ENCODE assay signal across 22 cellular contexts in the genomic region with DNA sequence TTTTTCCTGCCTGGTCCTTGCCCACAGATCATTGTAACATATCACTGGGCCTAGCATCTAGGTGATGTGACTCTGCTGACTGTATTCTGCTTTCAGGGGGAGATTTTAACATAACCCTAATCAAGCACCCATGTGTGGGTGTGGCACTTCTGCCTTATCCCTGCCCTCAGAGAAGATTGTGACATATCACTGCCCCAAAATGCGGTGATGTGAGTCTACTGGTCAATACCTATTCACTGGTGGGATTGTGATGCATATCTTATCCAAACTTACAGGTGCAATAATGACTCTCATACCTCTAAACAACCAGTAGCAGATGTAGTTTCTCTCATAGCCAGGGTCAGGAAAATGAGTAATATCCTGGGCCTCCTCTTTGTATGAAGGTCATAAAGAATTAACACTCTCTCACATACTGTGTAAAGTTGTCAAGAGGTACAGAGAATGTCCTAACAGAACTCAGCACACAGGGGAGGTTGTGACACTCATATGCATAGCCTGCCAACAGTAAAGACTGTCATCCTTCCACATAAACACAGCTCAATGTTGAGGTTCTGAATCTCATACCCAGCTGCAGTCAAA. TPM values are rescaled to one million over a fixed set of nuclear protein-coding genes. Genes with fewer than 3 reads are reported as not detected.
DNase-seq lines count a peak whose midpoint lies in the region; ATAC-seq and TF ChIP-seq lines count a peak whose summit lies in the region.
"Had no signal": no experiment of that assay in that cellular context is flagged by ENCODE, and none has a peak within 500 bp of the region (broad histone marks: within the 10 kb centered on the region; RNA-seq: fewer than 3 reads in every experiment).

No MANE protein-coding gene starts in this region.

- no peaks in the 10 kb centered on the region for H3K9me3 Mint-ChIP-seq in activated CD4-positive, alpha-beta memory T cell treated with anti-CD3 and anti-CD28 coated beads for 36 hours
- H3K9me3 Mint-ChIP-seq in activated CD4-positive, alpha-beta memory T cell treated with anti-CD3 and anti-CD28 coated beads, Interleukin-2, amount 10 ng/mL, durations not matched to agents 7 days and 5 days = peaks cover 42% of the 10 kb centered on the region
- H3K9me3 Mint-ChIP-seq in stimulated activated naive CD8-positive, alpha-beta T cell treated with anti-CD3 and anti-CD28 coated beads, Interleukin-15, amount 100 ng/mL, for 72 hours = peaks cover 0 to 8% of the 10 kb centered on the region in 2 donors
- H3K9me3 Mint-ChIP-seq in endothelial cell (ENCODE audit: unreplicated experiment) = no peaks in the 10 kb centered on the region
- H3K9me3 Mint-ChIP-seq in stimulated activated effector memory CD8-positive, alpha-beta T cell treated with anti-CD3 and anti-CD28 coated beads, Interleukin-12 subunit alpha, Interleukin-12 subunit beta, amount 100 ng/mL, for 72 hours = no peaks in the 10 kb centered on the region
- H3K9me3 Mint-ChIP-seq: CD8-positive, alpha-beta T cell had no signal

- intact Hi-C loops in activated CD4-positive, alpha-beta memory T cell treated with anti-CD3 and anti-CD28 coated beads for 36 hours (cut with micrococcal nuclease) = loop anchor here (1.0 to 2.0 kb wide), 3 partner anchors 7 to 290 kb away; a partner anchor contains a TSS

- H3K4me1 Mint-ChIP-seq in activated CD4-positive, alpha-beta memory T cell treated with anti-CD3 and anti-CD28 coated beads for 36 hours (ENCODE audit: low read depth) = peaks cover 31% of the 10 kb centered on the region
- peaks cover 18% of the 10 kb centered on the region for H3K4me1 Mint-ChIP-seq in activated CD4-positive, alpha-beta memory T cell treated with anti-CD3 and anti-CD28 coated beads, Interleukin-2, amount 10 ng/mL, durations not matched to agents 7 days and 5 days
- H3K4me1 Mint-ChIP-seq in stimulated activated naive CD8-positive, alpha-beta T cell treated with anti-CD3 and anti-CD28 coated beads, Interleukin-15, amount 100 ng/mL, for 72 hours = peaks cover 34% of the 10 kb centered on the region
- H3K4me1 Mint-ChIP-seq in endothelial cell (ENCODE audit: unreplicated experiment) = peaks cover 1% of the 10 kb centered on the region
- H3K4me1 Mint-ChIP-seq in stimulated activated effector memory CD8-positive, alpha-beta T cell treated with anti-CD3 and anti-CD28 coated beads, Interleukin-12 subunit alpha, Interleukin-12 subunit beta, amount 100 ng/mL, for 72 hours = peaks cover 25% of the 10 kb centered on the region

- ATAC-seq in stimulated activated naive CD8-positive, alpha-beta T cell treated with anti-CD3 and anti-CD28 coated beads, Interleukin-15, amount 100 ng/mL, for 72 hours = peak; percentile 48
- ATAC-seq in stimulated activated naive CD8-positive, alpha-beta T cell treated with anti-CD3 and anti-CD28 coated beads, Interleukin-15, Interleukin-2, amounts not matched to agents 100 U/mL and 50 U/mL, for 24 hours = no peak
- peak; percentile 53 for ATAC-seq in stimulated activated effector memory CD8-positive, alpha-beta T cell treated with anti-CD3 and anti-CD28 coated beads, Interleukin-12 subunit alpha, Interleukin-12 subunit beta, amount 100 ng/mL, for 72 hours
- ATAC-seq in HG02938 (IDR thresholded peaks at IDR 0.05; ENCODE audit: unreplicated experiment) = no peak
- ATAC-seq: CD8-positive, alpha-beta T cell; HepG2 had no signal

- TF ChIP-seq CTCF in endothelial cell (IDR thresholded peaks at IDR 0.05; ENCODE audit: unreplicated experiment) = no peak

- H3K27ac Mint-ChIP-seq in activated CD4-positive, alpha-beta memory T cell treated with anti-CD3 and anti-CD28 coated beads for 36 hours = peak overlapping the region; percentile 47
- no peak overlapping the region for H3K27ac Mint-ChIP-seq in activated CD4-positive, alpha-beta memory T cell treated with anti-CD3 and anti-CD28 coated beads, Interleukin-2, amount 10 ng/mL, durations not matched to agents 7 days and 5 days
- H3K27ac Mint-ChIP-seq in stimulated activated naive CD8-positive, alpha-beta T cell treated with anti-CD3 and anti-CD28 coated beads, Interleukin-15, amount 100 ng/mL, for 72 hours = peak overlapping the region in 1 of 2 donors; percentile 34
- no peak overlapping the region for H3K27ac Mint-ChIP-seq in endothelial cell (ENCODE audit: unreplicated experiment)
- H3K27ac Mint-ChIP-seq in stimulated activated effector memory CD8-positive, alpha-beta T cell treated with anti-CD3 and anti-CD28 coated beads, Interleukin-12 subunit alpha, Interleukin-12 subunit beta, amount 100 ng/mL, for 72 hours = peak overlapping the region; percentile 19

- POLR2A ChIA-PET in activated CD4-positive, alpha-beta memory T cell treated with anti-CD3 and anti-CD28 coated beads for 36 hours (lab: Charles Lee) = no interaction called here
- POLR2A ChIA-PET in activated CD4-positive, alpha-beta memory T cell treated with anti-CD3 and anti-CD28 coated beads, Interleukin-2, amount 10 ng/mL, durations not matched to agents 7 days and 5 days (lab: Charles Lee) = no interaction called here

- no peaks in the 10 kb centered on the region for H3K27me3 Mint-ChIP-seq in activated CD4-positive, alpha-beta memory T cell treated with anti-CD3 and anti-CD28 coated beads for 36 hours
- no peaks in the 10 kb centered on the region for H3K27me3 Mint-ChIP-seq in activated CD4-positive, alpha-beta memory T cell treated with anti-CD3 and anti-CD28 coated beads, Interleukin-2, amount 10 ng/mL, durations not matched to agents 7 days and 5 days
- no peaks in the 10 kb centered on the region for H3K27me3 Mint-ChIP-seq in stimulated activated naive CD8-positive, alpha-beta T cell treated with anti-CD3 and anti-CD28 coated beads, Interleukin-15, amount 100 ng/mL, for 72 hours
- H3K27me3 Mint-ChIP-seq in endothelial cell (ENCODE audit: unreplicated experiment) = no peaks in the 10 kb centered on the region

- peak; percentile 15 for DNase-seq in activated CD4-positive, alpha-beta memory T cell treated with anti-CD3 and anti-CD28 coated beads for 36 hours
- DNase-seq in activated CD4-positive, alpha-beta memory T cell treated with anti-CD3 and anti-CD28 coated beads, Interleukin-2, amount 10 ng/mL, durations not matched to agents 7 days and 5 days = no peak
- no peak for DNase-seq in stimulated activated naive CD8-positive, alpha-beta T cell treated with anti-CD3 and anti-CD28 coated beads, Interleukin-15, amount 100 ng/mL, for 72 hours
- DNase-seq in stimulated activated naive CD8-positive, alpha-beta T cell treated with anti-CD3 and anti-CD28 coated beads, Interleukin-15, Interleukin-2, amounts not matched to agents 100 U/mL and 50 U/mL, for 24 hours = no peak
- DNase-seq in endothelial cell (ENCODE audit: low spot score) = no peak
- DNase-seq in stimulated activated effector memory CD8-positive, alpha-beta T cell treated with anti-CD3 and anti-CD28 coated beads, Interleukin-12 subunit alpha, Interleukin-12 subunit beta, amount 100 ng/mL, for 72 hours (ENCODE audit: low spot score in 2 of 2) = no peak
- DNase-seq in NOMO-1 treated with dmso at 0.1 percent for 144 hours (lab: John Stamatoyannopoulos, UW; ENCODE audit: unreplicated experiment) = no peak
- DNase-seq: AML-193; C1 segment of cervical spinal cord; Calu3; CD8-positive, alpha-beta T cell; DMS153; GM23248; KBM-7; NCI-H1092; NCI-H1436; NCI-H187 treated with DMSO at 0.1 percent for 48 hours; NCI-H69; NK-92 treated with Interleukin-12 subunit alpha and Interleukin-12 subunit beta, amount 100 ng/mL, for 24 hours; Peyer's patch had no signal

- peaks cover 26% of the 10 kb centered on the region for H3K36me3 Mint-ChIP-seq in activated CD4-positive, alpha-beta memory T cell treated with anti-CD3 and anti-CD28 coated beads for 36 hours
- peaks cover 45% of the 10 kb centered on the region for H3K36me3 Mint-ChIP-seq in activated CD4-positive, alpha-beta memory T cell treated with anti-CD3 and anti-CD28 coated beads, Interleukin-2, amount 10 ng/mL, durations not matched to agents 7 days and 5 days (ENCODE audit: low read depth)
- peaks cover 24% of the 10 kb centered on the region for H3K36me3 Mint-ChIP-seq in endothelial cell (ENCODE audit: low read depth, unreplicated experiment)
- H3K36me3 Mint-ChIP-seq in stimulated activated effector memory CD8-positive, alpha-beta T cell treated with anti-CD3 and anti-CD28 coated beads, Interleukin-12 subunit alpha, Interleukin-12 subunit beta, amount 100 ng/mL, for 72 hours = no peaks in the 10 kb centered on the region

- H3K4me3 Mint-ChIP-seq in activated CD4-positive, alpha-beta memory T cell treated with anti-CD3 and anti-CD28 coated beads for 36 hours = no peak overlapping the region
- no peak overlapping the region for H3K4me3 Mint-ChIP-seq in activated CD4-positive, alpha-beta memory T cell treated with anti-CD3 and anti-CD28 coated beads, Interleukin-2, amount 10 ng/mL, durations not matched to agents 7 days and 5 days
- H3K4me3 Mint-ChIP-seq in stimulated activated naive CD8-positive, alpha-beta T cell treated with anti-CD3 and anti-CD28 coated beads, Interleukin-15, amount 100 ng/mL, for 72 hours = no peak overlapping the region
- peak overlapping the region; percentile 7 for H3K4me3 Mint-ChIP-seq in endothelial cell (ENCODE audit: unreplicated experiment)
- no peak overlapping the region for H3K4me3 Mint-ChIP-seq in stimulated activated effector memory CD8-positive, alpha-beta T cell treated with anti-CD3 and anti-CD28 coated beads, Interleukin-12 subunit alpha, Interleukin-12 subunit beta, amount 100 ng/mL, for 72 hours
- H3K4me3 Mint-ChIP-seq: CD8-positive, alpha-beta T cell had no signal

- CTCF ChIA-PET in activated CD4-positive, alpha-beta memory T cell treated with anti-CD3 and anti-CD28 coated beads for 36 hours (lab: Charles Lee) = no interaction called here
- CTCF ChIA-PET in activated CD4-positive, alpha-beta memory T cell treated with anti-CD3 and anti-CD28 coated beads, Interleukin-2, amount 10 ng/mL, durations not matched to agents 7 days and 5 days (lab: Charles Lee) = no interaction called here

RNA-seq across cellular contexts. Expression of gene ZNF681, which starts 12.1 kb away (rescaled TPM):
- 1 to 10 TPM; 3.9 TPM for total RNA-seq in activated CD4-positive, alpha-beta memory T cell treated with anti-CD3 and anti-CD28 coated beads for 36 hours
- total RNA-seq in activated CD4-positive, alpha-beta memory T cell treated with anti-CD3 and anti-CD28 coated beads, Interleukin-2, amount 10 ng/mL, durations not matched to agents 7 days and 5 days = 1 to 10 TPM; 3.7 to 5.9 TPM
- total RNA-seq in endothelial cell (ENCODE audit: unreplicated experiment) = 6.4 TPM
- total RNA-seq: HepG2 had no signal

Comparison
In these comparisons a context has a peak if more than half of its experiments do, and no peak if none do; other contexts are left out.
1. H3K27ac Mint-ChIP-seq: peak in activated CD4-positive, alpha-beta memory T cell treated with anti-CD3 and anti-CD28 coated beads for 36 hours (single experiment) and stimulated activated effector memory CD8-positive, alpha-beta T cell treated with anti-CD3 and anti-CD28 coated beads, Interleukin-12 subunit alpha, Interleukin-12 subunit beta, amount 100 ng/mL, for 72 hours (single experiment); none in activated CD4-positive, alpha-beta memory T cell treated with anti-CD3 and anti-CD28 coated beads, Interleukin-2, amount 10 ng/mL, durations not matched to agents 7 days and 5 days (single experiment) and endothelial cell (single experiment).
2. ATAC-seq: peak in stimulated activated naive CD8-positive, alpha-beta T cell treated with anti-CD3 and anti-CD28 coated beads, Interleukin-15, amount 100 ng/mL, for 72 hours (single experiment) and stimulated activated effector memory CD8-positive, alpha-beta T cell treated with anti-CD3 and anti-CD28 coated beads, Interleukin-12 subunit alpha, Interleukin-12 subunit beta, amount 100 ng/mL, for 72 hours (single experiment); none in stimulated activated naive CD8-positive, alpha-beta T cell treated with anti-CD3 and anti-CD28 coated beads, Interleukin-15, Interleukin-2, amounts not matched to agents 100 U/mL and 50 U/mL, for 24 hours (single experiment) and HG02938 (single experiment).